12 cellular contexts compared by ENCODE assay signal in genomic region chr12:14273911-14274306, GRCh38.
A peak's percentile ranks its signal among the peaks of the same experiment; 100 is the strongest.
DNase-seq lines count a peak whose midpoint lies in the region; ATAC-seq and TF ChIP-seq lines count a peak whose summit lies in the region.
"Had no signal": no experiment of that assay in that cellular context is flagged by ENCODE, and none has a peak within 500 bp of the region (broad histone marks: within the 10 kb centered on the region; RNA-seq: fewer than 3 reads in every experiment).

No MANE protein-coding gene starts in this region.

- CTCF ChIA-PET in CD8-positive, alpha-beta T cell (lab: Charles Lee) = interaction anchor here (1.0 to 2.4 kb wide), 2 partner anchors 15 to 36 kb away, joined by 3 to 9 read pairs; no protein-coding TSS in a partner anchor

- no peaks in the 10 kb centered on the region for H3K4me1 ChIP-seq in GM23248 (ENCODE audit: insufficient read depth)
- H3K4me1 ChIP-seq in OCI-LY3 (ENCODE audit: low read length) = peaks cover 20% of the 10 kb centered on the region
- H3K4me1 ChIP-seq in CD8-positive, alpha-beta T cell (ENCODE audit: insufficient read depth, low read length) = peaks cover 2% of the 10 kb centered on the region
- H3K4me1 ChIP-seq in SJCRH30 = peaks cover 15% of the 10 kb centered on the region

- H3K27ac Mint-ChIP-seq in stimulated activated naive B cell treated with anti-CD40 and anti-IgM and Interleukin-4, amounts not matched to agents 10 μg/mL and 1 μg/mL and 100 μg/mL, for 72 hours = peak overlapping the region; percentile 83
- no peak overlapping the region for H3K27ac Mint-ChIP-seq in CD8-positive, alpha-beta T cell

- H2AFZ ChIP-seq in GM23248 (peak overlapping the region; percentile 73; the same call in 1 of the 2 replicates), OCI-LY3 (ENCODE audit: low read depth, low read length) (peak overlapping the region; percentile 89)

- ATAC-seq in stimulated activated naive B cell treated with anti-CD40 and anti-IgM and Interleukin-4, amounts not matched to agents 10 μg/mL and 1 μg/mL and 100 μg/mL, for 72 hours (replicated peaks) = peak; percentile 20 to 36
- no peak for ATAC-seq in CD8-positive, alpha-beta T cell
- ATAC-seq in GM21423 (IDR thresholded peaks at IDR 0.05; ENCODE audit: unreplicated experiment) = no peak
- ATAC-seq: activated CD4-positive, CD25-positive, alpha-beta regulatory T cell treated with anti-CD3 and anti-CD28 coated beads, Interleukin-2, amount 50 U/mL, for 24 hours; Right ventricle myocardium inferior had no signal

- H3K4me2 ChIP-seq in GM23248 (ENCODE audit: unreplicated experiment) (no peak overlapping the region), OCI-LY3 (ENCODE audit: low read length) (peak overlapping the region; percentile 30)

- H3K79me2 ChIP-seq in GM23248 (ENCODE audit: insufficient read depth) (no peaks in the 10 kb centered on the region), OCI-LY3 (ENCODE audit: low read length) (no peaks in the 10 kb centered on the region)

- WGBS in GM23248 (ENCODE audit: low coverage in 1 of 2, low lambda C conversion rate in 2 of 2, missing lambda C conversion rate in 2 of 2), 2 experiments = 69 to 72% methylated on average over 6 of the region's 6 CpGs

- intact Hi-C loops in CD8-positive, alpha-beta T cell (cut with DNase I, micrococcal nuclease) = no loop called here

- H3K4me1 Mint-ChIP-seq in stimulated activated naive B cell treated with anti-CD40 and anti-IgM and Interleukin-4, amounts not matched to agents 10 μg/mL and 1 μg/mL and 100 μg/mL, for 72 hours = peaks cover 31 to 56% of the 10 kb centered on the region in 2 donors
- peaks cover 14% of the 10 kb centered on the region for H3K4me1 Mint-ChIP-seq in CD8-positive, alpha-beta T cell (ENCODE audit: low read depth)

- POLR2A ChIA-PET in CD8-positive, alpha-beta T cell (lab: Charles Lee) = interaction anchor here (2.2 kb wide), 1 partner anchor 16 kb away, joined by 6 read pairs; no protein-coding TSS in a partner anchor

- in situ Hi-C loops in GM23248 (cut with MboI) = no loop called here

- H3K36me3 ChIP-seq in GM23248 (ENCODE audit: low read depth) = no peaks in the 10 kb centered on the region
- peaks cover 38% of the 10 kb centered on the region for H3K36me3 ChIP-seq in OCI-LY3 (replicated peaks; ENCODE audit: low read depth, low read length)
- no peaks in the 10 kb centered on the region for H3K36me3 ChIP-seq in CD8-positive, alpha-beta T cell (ENCODE audit: insufficient read depth, low read length)
- no peaks in the 10 kb centered on the region for H3K36me3 ChIP-seq in SJCRH30

- no peak overlapping the region for H3K27ac ChIP-seq in GM23248
- H3K27ac ChIP-seq in OCI-LY3 (ENCODE audit: low read length) = peak overlapping the region; percentile 41; the same call in 1 of the 2 replicates
- no peak overlapping the region for H3K27ac ChIP-seq in CD8-positive, alpha-beta T cell (ENCODE audit: low read depth, low read length)
- no peak overlapping the region; the same call in 1 of the 2 replicates for H3K27ac ChIP-seq in SJCRH30

- no peaks in the 10 kb centered on the region for H3K27me3 Mint-ChIP-seq in stimulated activated naive B cell treated with anti-CD40 and anti-IgM and Interleukin-4, amounts not matched to agents 10 μg/mL and 1 μg/mL and 100 μg/mL, for 72 hours
- no peaks in the 10 kb centered on the region for H3K27me3 Mint-ChIP-seq in CD8-positive, alpha-beta T cell (ENCODE audit: low read depth)

- no peaks in the 10 kb centered on the region for H4K20me1 ChIP-seq in GM23248 (ENCODE audit: insufficient read depth)
- no peaks in the 10 kb centered on the region for H4K20me1 ChIP-seq in OCI-LY3 (ENCODE audit: insufficient read depth, low read length)

- H3K36me3 Mint-ChIP-seq in stimulated activated naive B cell treated with anti-CD40 and anti-IgM and Interleukin-4, amounts not matched to agents 10 μg/mL and 1 μg/mL and 100 μg/mL, for 72 hours = peaks cover 45 to 73% of the 10 kb centered on the region in 2 donors
- H3K36me3 Mint-ChIP-seq in CD8-positive, alpha-beta T cell = peaks cover 10% of the 10 kb centered on the region

- H3K9me3 ChIP-seq in GM23248 (ENCODE audit: low read depth) (no peaks in the 10 kb centered on the region), OCI-LY3 (ENCODE audit: insufficient read depth, low read length) (peaks cover 43% of the 10 kb centered on the region), SJCRH30 (replicated peaks) (0 out of 2 replicates have a peak, but pooled peaks cover 7% of the 10 kb centered on the region)
- H3K9me3 ChIP-seq in CD8-positive, alpha-beta T cell (ENCODE audit: low read length) = peaks cover 4% of the 10 kb centered on the region

- TF ChIP-seq CTCF in OCI-LY3 (IDR thresholded peaks at IDR 0.05; ENCODE audit: low read depth, low read length) = no peak
- no peak for TF ChIP-seq CTCF in CD8-positive, alpha-beta T cell (IDR thresholded peaks at IDR 0.05)

- DNase-seq in GM23248 (peak; percentile 25), germinal center (ENCODE audit: low spot score) (peak; percentile 59), kidney glomerular epithelial cell (lab: John Stamatoyannopoulos, UW) (no peak), SJCRH30 (no peak)
- no peak for DNase-seq in stimulated activated naive B cell treated with anti-CD40 and anti-IgM and Interleukin-4, amounts not matched to agents 10 μg/mL and 1 μg/mL and 100 μg/mL, for 72 hours
- DNase-seq in CD8-positive, alpha-beta T cell = no peak
- DNase-seq: H7, NCI-H1436 treated with DMSO at 0.1 percent for 48 hours had no signal

- no peaks in the 10 kb centered on the region for H3F3A ChIP-seq in GM23248 (ENCODE audit: insufficient read depth)

- H3K9me3 Mint-ChIP-seq in stimulated activated naive B cell treated with anti-CD40 and anti-IgM and Interleukin-4, amounts not matched to agents 10 μg/mL and 1 μg/mL and 100 μg/mL, for 72 hours = peaks cover 35 to 40% of the 10 kb centered on the region in 2 donors
- peaks cover 13% of the 10 kb centered on the region for H3K9me3 Mint-ChIP-seq in CD8-positive, alpha-beta T cell

- H3K9ac ChIP-seq in GM23248 = no peak overlapping the region
- no peak overlapping the region; the same call in 1 of the 2 replicates for H3K9ac ChIP-seq in OCI-LY3 (ENCODE audit: low read length)

- no peaks in the 10 kb centered on the region for H3K9me2 ChIP-seq in GM23248 (ENCODE audit: insufficient read depth)

- no peaks in the 10 kb centered on the region for H3K27me3 ChIP-seq in GM23248 (replicated peaks; ENCODE audit: insufficient read depth)
- H3K27me3 ChIP-seq in OCI-LY3 (ENCODE audit: low read depth, low read length) = no peaks in the 10 kb centered on the region
- no peaks in the 10 kb centered on the region for H3K27me3 ChIP-seq in CD8-positive, alpha-beta T cell (ENCODE audit: insufficient read depth, low read length)
- H3K27me3 ChIP-seq in SJCRH30 = no peaks in the 10 kb centered on the region

- H3K4me3 ChIP-seq in GM23248 (no peak overlapping the region), OCI-LY3 (ENCODE audit: low read length) (no peak overlapping the region), SJCRH30 (no peak overlapping the region)
- no peak overlapping the region for H3K4me3 ChIP-seq in CD8-positive, alpha-beta T cell (ENCODE audit: low read depth, low read length)

- peak overlapping the region; percentile 39 to 41 for H3K4me3 Mint-ChIP-seq in stimulated activated naive B cell treated with anti-CD40 and anti-IgM and Interleukin-4, amounts not matched to agents 10 μg/mL and 1 μg/mL and 100 μg/mL, for 72 hours
- no peak overlapping the region for H3K4me3 Mint-ChIP-seq in CD8-positive, alpha-beta T cell

Comparison
In these comparisons a context has a peak if more than half of its experiments do, and no peak if none do; other contexts are left out.
1. DNase-seq: peak in GM23248 (single experiment) and germinal center (single experiment); none in stimulated activated naive B cell treated with anti-CD40 and anti-IgM and Interleukin-4, amounts not matched to agents 10 μg/mL and 1 μg/mL and 100 μg/mL, for 72 hours (single experiment), CD8-positive, alpha-beta T cell (0 of 7), kidney glomerular epithelial cell (single experiment) and SJCRH30 (0 of 2).
2. ATAC-seq: peak in stimulated activated naive B cell treated with anti-CD40 and anti-IgM and Interleukin-4, amounts not matched to agents 10 μg/mL and 1 μg/mL and 100 μg/mL, for 72 hours (2 of 2); none in CD8-positive, alpha-beta T cell (single experiment) and GM21423 (single experiment).